ENCODE assay signal across 8 cellular contexts in the genomic region with DNA sequence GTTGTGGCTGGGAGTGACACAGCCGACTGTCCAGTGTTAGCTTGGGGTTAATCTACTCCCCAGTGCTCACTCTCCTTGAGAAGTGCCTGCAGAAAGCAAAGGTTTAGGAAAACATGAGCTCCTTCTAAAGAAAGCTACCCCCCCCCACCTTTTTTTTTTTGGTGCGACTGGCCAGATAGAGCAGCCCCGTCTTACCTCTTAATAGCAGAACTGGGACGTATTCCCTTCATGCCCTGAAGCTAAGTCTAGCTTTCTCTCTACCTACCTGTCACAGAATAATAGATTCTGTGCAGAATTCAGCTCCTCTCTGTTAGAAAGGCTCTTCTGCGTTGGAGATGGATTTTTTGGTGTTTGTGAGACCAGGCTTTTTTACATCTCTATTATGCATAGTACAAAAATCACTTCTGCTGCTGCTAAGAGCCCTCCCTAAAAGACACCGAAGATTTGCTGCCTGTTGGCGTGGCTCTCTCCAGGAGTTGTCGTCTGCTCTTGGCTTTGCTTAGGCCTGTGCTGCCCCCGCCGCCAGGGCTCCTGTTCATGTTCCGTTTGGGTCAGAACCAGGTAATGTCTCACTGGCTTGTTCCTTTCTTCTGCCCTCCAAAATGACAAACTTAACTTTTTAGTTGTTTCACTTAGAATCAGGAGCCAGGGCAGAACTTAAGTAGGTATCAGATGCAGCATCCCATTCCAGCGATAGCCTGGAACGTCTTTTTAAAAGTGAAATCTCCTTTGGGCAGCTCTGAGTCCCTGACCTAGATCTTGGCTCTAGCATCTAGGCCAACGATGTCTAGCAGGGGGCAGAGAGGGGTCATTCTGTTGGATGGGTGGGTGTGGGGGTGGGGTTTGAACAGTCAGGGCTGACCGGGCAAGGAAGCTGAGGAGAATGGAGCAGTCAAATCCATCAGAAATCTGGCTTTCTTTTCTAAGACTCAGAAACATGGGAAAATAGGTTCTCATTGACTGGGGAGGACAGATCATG.
DNase-seq lines count a peak whose midpoint lies in the region; ATAC-seq lines count a peak whose summit lies in the region.

No MANE protein-coding gene starts in this region.

- peaks cover 17% of the 10 kb centered on the region for H3K4me1 Mint-ChIP-seq in activated naive CD8-positive, alpha-beta T cell treated with anti-CD3 and anti-CD28 coated beads, Interleukin-2, amount 50 U/mL, for 24 hours

- H3K9me3 ChIP-seq in iPS-20b (ENCODE audit: insufficient read depth, low read depth, low read length) (no peaks in the 10 kb centered on the region), subcutaneous abdominal adipose tissue (ENCODE audit: control insufficient read depth in 5 of 5, low read length in 5 of 5) (no peaks in the 10 kb centered on the region)

- ATAC-seq in activated naive CD8-positive, alpha-beta T cell treated with anti-CD3 and anti-CD28 coated beads, Interleukin-2, amount 50 U/mL, for 24 hours, result no peak
- no peak for ATAC-seq in GM18870 (IDR thresholded peaks at IDR 0.05; ENCODE audit: unreplicated experiment)

- no peaks in the 10 kb centered on the region for H3K36me3 Mint-ChIP-seq in activated naive CD8-positive, alpha-beta T cell treated with anti-CD3 and anti-CD28 coated beads, Interleukin-2, amount 50 U/mL, for 24 hours (ENCODE audit: low read depth)

- no peak overlapping the region for H3K27ac ChIP-seq in iPS-20b (ENCODE audit: low read length)
- H3K27ac ChIP-seq in subcutaneous abdominal adipose tissue (ENCODE audit: low read depth, low read length), result peak overlapping the region; percentile 97

- H3K9ac ChIP-seq in iPS-20b (ENCODE audit: low read depth, low read length) (peak overlapping the region; percentile 72; the same call in 1 of the 2 replicates), subcutaneous abdominal adipose tissue (ENCODE audit: low read length in 5 of 5) (peak overlapping the region; percentile 30 to 99 (median 76))

- peak overlapping the region; percentile 75 for H3K4me3 Mint-ChIP-seq in activated naive CD8-positive, alpha-beta T cell treated with anti-CD3 and anti-CD28 coated beads, Interleukin-2, amount 50 U/mL, for 24 hours

- H3K9me3 Mint-ChIP-seq in activated naive CD8-positive, alpha-beta T cell treated with anti-CD3 and anti-CD28 coated beads, Interleukin-2, amount 50 U/mL, for 24 hours, result no peaks in the 10 kb centered on the region

- H3K36me3 ChIP-seq in iPS-20b (ENCODE audit: insufficient read depth, low read depth, low read length), result no peaks in the 10 kb centered on the region
- no peaks in the 10 kb centered on the region for H3K36me3 ChIP-seq in subcutaneous abdominal adipose tissue (ENCODE audit: control insufficient read depth in 5 of 5, insufficient read depth in 5 of 5, low read length in 5 of 5)

- DNase-seq in NCI-H345 treated with DMSO at 0.1 percent for 48 hours (lab: John Stamatoyannopoulos, UW; ENCODE audit: unreplicated experiment), result peak; percentile 36
- DNase-seq in NCI-H345 (lab: John Stamatoyannopoulos, UW), result no peak
- DNase-seq in activated naive CD8-positive, alpha-beta T cell treated with anti-CD3 and anti-CD28 coated beads, Interleukin-2, amount 50 U/mL, for 24 hours, result no peak
- no peak for DNase-seq in stimulated activated CD4-positive, alpha-beta T cell treated with anti-CD3 and anti-CD28 coated beads, Interleukin-4, amount 100 ng/mL, for 24 hours
- DNase-seq in DMS53 treated with DMSO at 0.1 percent for 48 hours (lab: John Stamatoyannopoulos, UW; ENCODE audit: unreplicated experiment), result no peak

- H3K4me3 ChIP-seq in iPS-20b (ENCODE audit: low read length) (peak overlapping the region; percentile 91), subcutaneous abdominal adipose tissue (ENCODE audit: low read depth in 1 of 5, low read length in 5 of 5) (peak overlapping the region; percentile 82 to 96 (median 90))

- H3K4me1 ChIP-seq in iPS-20b (ENCODE audit: insufficient read depth, low read length) (peaks cover 50% of the 10 kb centered on the region), subcutaneous abdominal adipose tissue (ENCODE audit: control insufficient read depth in 5 of 5, insufficient read depth in 5 of 5, low read length in 5 of 5) (peaks cover 4 to 61% (median 49%) of the 10 kb centered on the region in 5 donors)

- no peak overlapping the region for H3K27ac Mint-ChIP-seq in activated naive CD8-positive, alpha-beta T cell treated with anti-CD3 and anti-CD28 coated beads, Interleukin-2, amount 50 U/mL, for 24 hours

- H3K27me3 Mint-ChIP-seq in activated naive CD8-positive, alpha-beta T cell treated with anti-CD3 and anti-CD28 coated beads, Interleukin-2, amount 50 U/mL, for 24 hours, result peaks cover 58% of the 10 kb centered on the region

- H3K27me3 ChIP-seq in iPS-20b (ENCODE audit: insufficient read depth, low read length) (peaks cover 15% of the 10 kb centered on the region; the same call in 1 of the 2 replicates), subcutaneous abdominal adipose tissue (ENCODE audit: control insufficient read depth in 5 of 5, insufficient read depth in 4 of 5, low read length in 5 of 5) (no peaks in the 10 kb centered on the region)
